Comparison of ENCODE assay signal across 6 cellular contexts in the genomic region with DNA sequence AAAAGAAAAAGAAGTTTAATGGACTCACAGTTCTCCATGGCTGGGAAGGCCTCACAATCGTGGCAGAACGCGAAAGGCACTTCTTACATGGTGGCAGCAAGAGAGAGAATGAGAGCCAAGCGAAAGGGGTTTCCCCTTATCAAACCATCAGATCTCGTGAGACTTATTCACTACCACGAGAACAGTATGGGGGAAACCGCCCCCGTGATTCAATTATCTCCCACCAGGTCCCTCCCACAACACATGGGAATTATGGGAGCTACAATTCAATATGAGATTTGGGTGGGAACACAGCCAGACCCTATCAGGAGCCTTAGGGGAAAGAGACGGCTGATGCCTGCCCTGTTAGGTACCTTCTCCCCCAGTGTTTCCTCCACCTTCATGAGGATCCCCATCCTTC. TPM values are rescaled to one million over a fixed set of nuclear protein-coding genes. Genes with fewer than 3 reads are reported as not detected.
"Had no signal": no experiment of that assay in that cellular context is flagged by ENCODE, and none has a peak within 500 bp of the region (broad histone marks: within the 10 kb centered on the region; RNA-seq: fewer than 3 reads in every experiment).

No MANE protein-coding gene starts in this region.

RNA-seq across cellular contexts. Expression of a gene that starts 43.0 kb away (rescaled TPM):
- total RNA-seq: activated CD4-positive, alpha-beta memory T cell treated with anti-CD3 and anti-CD28 coated beads, Interleukin-2, amount 10 ng/mL, durations not matched to agents 7 days and 5 days; activated CD4-positive, alpha-beta T cell treated with anti-CD3 and anti-CD28 coated beads, Interleukin-2, amount 10 ng/mL, durations not matched to agents 24 days and 14 days; activated CD8-positive, alpha-beta memory T cell treated with anti-CD3 and anti-CD28 coated beads, Interleukin-2, amount 10 ng/mL, durations not matched to agents 7 days and 5 days; activated CD8-positive, alpha-beta T cell treated with anti-CD3 and anti-CD28 coated beads, Interleukin-2, amount 10 ng/mL, durations not matched to agents 7 days and 5 days; T-helper 1 cell treated with Interleukin-12 subunit alpha and Interleukin-12 subunit beta and Interleukin-4 antibody, amounts not matched to agents 30 ng/mL and 1 ng/mL, for 36 hours; T-helper 2 cell treated with Interferon-gamma antibody and Interleukin-4, amounts not matched to agents 100 ng/mL and 5 ng/mL, for 36 hours had no signal
